ENCODE assay signal across 30 cellular contexts in genomic region chr18:69946608-69947155, GRCh38. TPM values are rescaled to one million over a fixed set of nuclear protein-coding genes. Genes with fewer than 3 reads are reported as not detected.
DNase-seq lines count a peak whose midpoint lies in the region; ATAC-seq, FAIRE-seq and TF ChIP-seq lines count a peak whose summit lies in the region.
"Had no signal": no experiment of that assay in that cellular context is flagged by ENCODE, and none has a peak within 500 bp of the region (broad histone marks: within the 10 kb centered on the region; RNA-seq: fewer than 3 reads in every experiment).

No MANE protein-coding gene starts in this region.

- no peak overlapping the region for H2AFZ ChIP-seq in DND-41 (ENCODE audit: low read depth, low read length)
- H2AFZ ChIP-seq: GM23338, neural progenitor cell had no signal

- peak; percentile 50 for FAIRE-seq in GM12892 (lab: Jason Lieb, UNC)
- FAIRE-seq: endometrium had no signal

- H3K36me3 ChIP-seq in DND-41 (ENCODE audit: insufficient read depth, low read length) (no peaks in the 10 kb centered on the region), spleen (peaks cover 0 to 7% (median 0%) of the 10 kb centered on the region in 6 donors), brain microvascular endothelial cell (replicated peaks) (no peaks in the 10 kb centered on the region)
- H3K36me3 ChIP-seq: cardiac muscle cell, esophagus squamous epithelium, heart right ventricle, neural progenitor cell, WERI-Rb-1 had no signal

- no peak overlapping the region for H3K27ac Mint-ChIP-seq in dendritic cell treated with granulocyte-macrophage colony-stimulating factor and Interleukin-4, amounts not matched to agents 40 ng/mL and 50 ng/mL, for 4 days
- H3K27ac Mint-ChIP-seq: activated CD4-positive, alpha-beta T cell treated with anti-CD3 and anti-CD28 coated beads, Interleukin-2, amount 10 ng/mL, durations not matched to agents 7 days and 5 days; activated naive CD4-positive, alpha-beta T cell treated with anti-CD3 and anti-CD28 coated beads, Interleukin-2, amount 50 U/mL, for 72 hours; activated T-helper 17 cell treated with anti-CD3 and anti-CD28 coated beads, Interleukin-2, amount 50 U/mL, for 72 hours; GM23338; neural progenitor cell; T-helper 2 cell treated with Interferon-gamma antibody and Interleukin-4, amounts not matched to agents 5 μg/mL and 100 μg/mL, for 36 hours had no signal

- peaks cover 39% of the 10 kb centered on the region for H3K36me3 Mint-ChIP-seq in dendritic cell treated with granulocyte-macrophage colony-stimulating factor and Interleukin-4, amounts not matched to agents 40 ng/mL and 50 ng/mL, for 4 days (ENCODE audit: low read depth)
- H3K36me3 Mint-ChIP-seq: neural progenitor cell had no signal

- no peak overlapping the region for H3K4me3 ChIP-seq in DND-41 (ENCODE audit: low read depth in 1 of 2, low read length in 2 of 2)
- H3K4me3 ChIP-seq in spleen, result peak overlapping the region in 4 of 8 donors; percentile 5 to 52 (median 18)
- H3K4me3 ChIP-seq in brain microvascular endothelial cell (ENCODE audit: low read depth, low read length), result no peak overlapping the region
- H3K4me3 ChIP-seq: cardiac muscle cell, coronary artery, GM23338, neural progenitor cell had no signal

- no peaks in the 10 kb centered on the region for H3K79me2 ChIP-seq in DND-41 (ENCODE audit: insufficient read depth, low read length)
- H3K79me2 ChIP-seq: parathyroid adenoma had no signal

- H3K4me1 ChIP-seq in DND-41 (ENCODE audit: insufficient read depth, low read length) (peaks cover 26% of the 10 kb centered on the region), spleen (peaks cover 25 to 71% (median 43%) of the 10 kb centered on the region in 6 donors)
- H3K4me1 ChIP-seq: esophagus squamous epithelium, neural progenitor cell had no signal

- no peaks in the 10 kb centered on the region for H4K20me1 ChIP-seq in DND-41 (ENCODE audit: insufficient read depth, low read length)

- intact Hi-C loops in dendritic cell treated with granulocyte-macrophage colony-stimulating factor and Interleukin-4, amounts not matched to agents 40 ng/mL and 50 ng/mL, for 4 days (cut with micrococcal nuclease), result loop anchor here (10.0 kb wide), 1 partner anchor 1112 kb away; no protein-coding TSS in a partner anchor
- intact Hi-C loops in spleen (cut with DNase I; ENCODE audit: low total_unique reads), result no loop called here

- TF ChIP-seq CTCF in DND-41 (IDR thresholded peaks at IDR 0.05; ENCODE audit: borderline replicate concordance, extremely low read depth, low read length, poor library complexity, severe bottlenecking), result no peak
- no peak for TF ChIP-seq CTCF in spleen (IDR thresholded peaks at IDR 0.05 in 8 of 11, conservative IDR thresholded peaks at IDR 0.05 in 3 of 11)
- TF ChIP-seq CTCF in brain microvascular endothelial cell (IDR thresholded peaks at IDR 0.05; ENCODE audit: low read depth, low read length, missing control alignments), result no peak

- H3K9ac ChIP-seq in DND-41 (ENCODE audit: low read depth, low read length), result no peak overlapping the region
- H3K9ac ChIP-seq: neural progenitor cell, parathyroid adenoma had no signal

- H3K9me3 ChIP-seq in DND-41 (ENCODE audit: insufficient read depth, low read length, severe bottlenecking), result peaks cover 5% of the 10 kb centered on the region
- peaks cover 0 to 15% (median 8%) of the 10 kb centered on the region in 8 donors for H3K9me3 ChIP-seq in spleen
- H3K9me3 ChIP-seq: esophagus squamous epithelium had no signal

- peak overlapping the region; percentile 47; the same call in 1 of the 2 replicates for H3K4me2 ChIP-seq in DND-41 (ENCODE audit: insufficient read depth, low read length)
- H3K4me2 ChIP-seq: GM23338, neural progenitor cell had no signal

- no peaks in the 10 kb centered on the region for H3K27me3 ChIP-seq in DND-41 (ENCODE audit: insufficient read depth, low read length, poor library complexity)
- H3K27me3 ChIP-seq in spleen (replicated peaks in 1 of 7), result no peaks in the 10 kb centered on the region
- no peaks in the 10 kb centered on the region for H3K27me3 ChIP-seq in brain microvascular endothelial cell (replicated peaks)
- H3K27me3 ChIP-seq: cardiac muscle cell, esophagus squamous epithelium, heart right ventricle, neural progenitor cell had no signal

- H3K27ac ChIP-seq in DND-41 (ENCODE audit: low read length) (no peak overlapping the region), spleen (peak overlapping the region in 7 of 8 donors; percentile 12 to 77 (median 61)), brain microvascular endothelial cell (no peak overlapping the region)
- H3K27ac ChIP-seq: cardiac muscle cell, coronary artery, neural progenitor cell, WERI-Rb-1 had no signal

- peak; percentile 61 for TF ChIP-seq POLR2A in GM12892 (IDR thresholded peaks at IDR 0.05; ENCODE audit: low read depth, low read length)
- no peak for TF ChIP-seq POLR2A in spleen (IDR thresholded peaks at IDR 0.05)

- in situ Hi-C loops in brain microvascular endothelial cell (cut with HindIII; ENCODE audit: low pct_ligation_motif_present, low sequenced_read_pairs), result no loop called here

- DNase-seq in DND-41, result no peak
- no peak for DNase-seq in GM12892 (ENCODE audit: insufficient read length)
- no peak for DNase-seq in spleen
- DNase-seq in brain microvascular endothelial cell, result no peak
- no peak for DNase-seq in effector CD4-positive, alpha-beta T cell
- DNase-seq: activated CD8-positive, alpha-beta memory T cell treated with anti-CD3 and anti-CD28 coated beads, Interleukin-2, amount 50 U/mL, for 4 hours; aorta; C1 segment of cervical spinal cord; esophagus squamous epithelium; foreskin melanocyte; heart right ventricle; NCI-H1048; NCI-H187 treated with DMSO at 0.1 percent for 48 hours; NCI-H524 treated with DMSO at 0.1 percent for 48 hours; right cardiac atrium; stimulated activated CD4-positive, alpha-beta T cell treated with anti-CD3 and anti-CD28 coated beads, Interleukin-2, amount 100 ng/mL, for 48 hours; WERI-Rb-1 had no signal

- WGBS in spleen, 5 donors, result 84 to 91% (median 87%) methylated on average over 5 of the region's 5 CpGs

- peaks cover 16% of the 10 kb centered on the region for H3K9me3 Mint-ChIP-seq in dendritic cell treated with granulocyte-macrophage colony-stimulating factor and Interleukin-4, amounts not matched to agents 40 ng/mL and 50 ng/mL, for 4 days
- H3K9me3 Mint-ChIP-seq: neural progenitor cell had no signal

- ATAC-seq in DND-41 (ENCODE audit: insufficient read depth, low read depth) (no peak), HG02973 (IDR thresholded peaks at IDR 0.05; ENCODE audit: unreplicated experiment) (no peak)
- ATAC-seq: GM23338, right cardiac atrium, Right ventricle myocardium inferior had no signal

- no peaks in the 10 kb centered on the region for H3K27me3 Mint-ChIP-seq in dendritic cell treated with granulocyte-macrophage colony-stimulating factor and Interleukin-4, amounts not matched to agents 40 ng/mL and 50 ng/mL, for 4 days
- H3K27me3 Mint-ChIP-seq: activated CD4-positive, alpha-beta T cell treated with anti-CD3 and anti-CD28 coated beads, Interleukin-2, amount 10 ng/mL, durations not matched to agents 7 days and 5 days; activated T-helper 17 cell treated with anti-CD3 and anti-CD28 coated beads, Interleukin-2, amount 50 U/mL, for 72 hours had no signal

- peak overlapping the region; percentile 69 for H3K4me3 Mint-ChIP-seq in dendritic cell treated with granulocyte-macrophage colony-stimulating factor and Interleukin-4, amounts not matched to agents 40 ng/mL and 50 ng/mL, for 4 days
- H3K4me3 Mint-ChIP-seq: activated CD4-positive, alpha-beta T cell treated with anti-CD3 and anti-CD28 coated beads, Interleukin-2, amount 10 ng/mL, durations not matched to agents 7 days and 5 days; activated T-helper 17 cell treated with anti-CD3 and anti-CD28 coated beads, Interleukin-2, amount 50 U/mL, for 72 hours; GM23338; neural progenitor cell; T-helper 2 cell treated with Interferon-gamma antibody and Interleukin-4, amounts not matched to agents 5 μg/mL and 100 μg/mL, for 36 hours had no signal

- H3K4me1 Mint-ChIP-seq in dendritic cell treated with granulocyte-macrophage colony-stimulating factor and Interleukin-4, amounts not matched to agents 40 ng/mL and 50 ng/mL, for 4 days (ENCODE audit: low read depth), result peaks cover 36% of the 10 kb centered on the region
- H3K4me1 Mint-ChIP-seq: neural progenitor cell had no signal

RNA-seq across cellular contexts. Expression of gene CD226, which starts 1.0 kb away (rescaled TPM):
- polyA plus RNA-seq in GM12892 (2012; ENCODE audit: missing spikeins), result 89.6 TPM
- 10 to 100 TPM; 23.4 to 51.4 (median 40.0) TPM for total RNA-seq in spleen
- polyA plus RNA-seq in spleen, result 1 to 10 TPM in 2 of 3 donors, under 1 TPM in 1; 0.91 to 1.8 (median 1.4) TPM
- total RNA-seq: GM23338 had no signal
- polyA plus RNA-seq: cardiac muscle cell, GM23338 had no signal

Comparison
In these comparisons a context has a peak if more than half of its experiments do, and no peak if none do; other contexts are left out.
1. H3K27ac ChIP-seq: peak in spleen (7 of 8); none in DND-41 (single experiment) and brain microvascular endothelial cell (single experiment).